8 cellular contexts compared by ENCODE assay signal in genomic region chr11:46537851-46538295, GRCh38. TPM values are rescaled to one million over a fixed set of nuclear protein-coding genes. Genes with fewer than 3 reads are reported as not detected.
DNase-seq lines count a peak whose midpoint lies in the region; ATAC-seq, FAIRE-seq and TF ChIP-seq lines count a peak whose summit lies in the region.

No MANE protein-coding gene starts in this region.

- no peak overlapping the region for H3K4me3 Mint-ChIP-seq in activated T-cell treated with anti-CD3 and anti-CD28 coated beads, Interleukin-2, amount 50 U/mL, for 72 hours
- H3K4me3 Mint-ChIP-seq in neural crest cell, result no peak overlapping the region

- H3K27me3 Mint-ChIP-seq in activated T-cell treated with anti-CD3 and anti-CD28 coated beads, Interleukin-2, amount 50 U/mL, for 72 hours (ENCODE audit: low read depth), result no peaks in the 10 kb centered on the region
- no peaks in the 10 kb centered on the region for H3K27me3 Mint-ChIP-seq in neural crest cell (ENCODE audit: low read depth)

- TF ChIP-seq CTCF in Loucy (conservative IDR thresholded peaks at IDR 0.05; ENCODE audit: low read length), result peak; percentile 95
- TF ChIP-seq CTCF in fibroblast of pulmonary artery (IDR thresholded peaks at IDR 0.05; ENCODE audit: low read length, missing control alignments), result no peak
- TF ChIP-seq CTCF in neural crest cell (conservative IDR thresholded peaks at IDR 0.05), result peak; percentile 93
- peak; percentile 68 to 86 for TF ChIP-seq CTCF in tibial artery (IDR thresholded peaks at IDR 0.05)

- peaks cover 46% of the 10 kb centered on the region for H3K79me2 ChIP-seq in Loucy (ENCODE audit: insufficient read depth, low read length)

- H3F3A ChIP-seq in Loucy (ENCODE audit: low read depth), result no peaks in the 10 kb centered on the region

- no peak overlapping the region for H3K27ac ChIP-seq in tibial artery

- H3K36me3 ChIP-seq in Loucy (ENCODE audit: insufficient read depth, low read length) (peaks cover 29% of the 10 kb centered on the region; the same call in 1 of the 2 replicates), tibial artery (peaks cover 18 to 38% (median 24%) of the 10 kb centered on the region in 3 donors)

- no peak overlapping the region for H3K9ac ChIP-seq in Loucy (ENCODE audit: low read depth, low read length, poor library complexity, severe bottlenecking)

- no peaks in the 10 kb centered on the region for H3K9me3 Mint-ChIP-seq in activated T-cell treated with anti-CD3 and anti-CD28 coated beads, Interleukin-2, amount 50 U/mL, for 72 hours
- H3K9me3 Mint-ChIP-seq in neural crest cell, result no peaks in the 10 kb centered on the region

- H3K27me3 ChIP-seq in Loucy (ENCODE audit: insufficient read depth, low read length, poor library complexity, severe bottlenecking) (no peaks in the 10 kb centered on the region), tibial artery (no peaks in the 10 kb centered on the region)

- ATAC-seq in activated T-cell treated with anti-CD3 and anti-CD28 coated beads, Interleukin-2, amount 50 U/mL, for 72 hours (replicated peaks in 1 of 2), result peak; percentile 82 to 88

- H3K4me3 ChIP-seq in Loucy (ENCODE audit: low read length, poor library complexity, severe bottlenecking) (no peak overlapping the region), fibroblast of pulmonary artery (replicated peaks; ENCODE audit: low read depth, low read length) (no peak overlapping the region), tibial artery (no peak overlapping the region)

- intact Hi-C loops in tibial artery (cut with DNase I; ENCODE audit: low total_unique reads), result loop anchor here (10.0 kb wide), 1 partner anchor 143 kb away; the partner anchor contains the start of gene CHRM4

- H2AFZ ChIP-seq in Loucy (ENCODE audit: low read length), result no peak overlapping the region

- no peaks in the 10 kb centered on the region for H3K9me2 ChIP-seq in Loucy (replicated peaks; ENCODE audit: low read depth, low read length)

- H3K4me1 ChIP-seq in Loucy (ENCODE audit: insufficient read depth, low read length, poor library complexity, severe bottlenecking), result no peaks in the 10 kb centered on the region
- peaks cover 0 to 14% (median 5%) of the 10 kb centered on the region in 4 donors for H3K4me1 ChIP-seq in tibial artery

- H3K4me2 ChIP-seq in Loucy (ENCODE audit: low read depth, low read length, poor library complexity, severe bottlenecking), result no peak overlapping the region

- no peak for TF ChIP-seq POLR2A in GM12891 (IDR thresholded peaks at IDR 0.05; ENCODE audit: low read depth, low read length)

- peak; percentile 60 for DNase-seq in GM12891 (ENCODE audit: insufficient read length, low spot score)
- peak; percentile 75 for DNase-seq in RKO (ENCODE audit: low spot score)
- DNase-seq in activated T-cell treated with anti-CD3 and anti-CD28 coated beads, Interleukin-2, amount 50 U/mL, for 72 hours, result peak; percentile 56 to 64
- peak; percentile 85 for DNase-seq in fibroblast of pulmonary artery (ENCODE audit: low read depth)
- peak; percentile 63 for DNase-seq in neural crest cell (ENCODE audit: low read depth, low spot score)
- DNase-seq in tibial artery, result no peak
- DNase-seq in GOT3 (lab: John Stamatoyannopoulos, UW), result no peak

- peaks cover 23% of the 10 kb centered on the region for H4K20me1 ChIP-seq in Loucy (ENCODE audit: insufficient read depth, low read length, poor library complexity, severe bottlenecking)

- H3K4me1 Mint-ChIP-seq in activated T-cell treated with anti-CD3 and anti-CD28 coated beads, Interleukin-2, amount 50 U/mL, for 72 hours (ENCODE audit: low read depth), result peaks cover 13% of the 10 kb centered on the region
- peaks cover 15% of the 10 kb centered on the region for H3K4me1 Mint-ChIP-seq in neural crest cell

- FAIRE-seq in GM12891 (lab: Jason Lieb, UNC), result peak; percentile 90

- peaks cover 2% of the 10 kb centered on the region in 2 donors for H3K36me3 Mint-ChIP-seq in activated T-cell treated with anti-CD3 and anti-CD28 coated beads, Interleukin-2, amount 50 U/mL, for 72 hours (ENCODE audit: insufficient read depth in 2 of 2)
- peaks cover 3% of the 10 kb centered on the region for H3K36me3 Mint-ChIP-seq in neural crest cell (ENCODE audit: low read depth)

- no peak overlapping the region for H3K27ac Mint-ChIP-seq in activated T-cell treated with anti-CD3 and anti-CD28 coated beads, Interleukin-2, amount 50 U/mL, for 72 hours
- peak overlapping the region; percentile 92 for H3K27ac Mint-ChIP-seq in neural crest cell (ENCODE audit: unreplicated experiment)

- H3K9me3 ChIP-seq in Loucy (ENCODE audit: insufficient read depth, low read depth, low read length) (no peaks in the 10 kb centered on the region), tibial artery (no peaks in the 10 kb centered on the region)

TF ChIP-seq in GM12891, 5 proteins besides CTCF, POLR2A, EP300 and RAD21:
- TF ChIP-seq TAF1 (IDR thresholded peaks at IDR 0.05; ENCODE audit: low read depth, low read length) (no peak), SPI1 (IDR thresholded peaks at IDR 0.05; ENCODE audit: low read depth, low read length) (no peak)

RNA-seq across cellular contexts. Expression of gene AMBRA1, which starts 56.0 kb away (rescaled TPM):
- polyA plus RNA-seq in GM12891 (2012; ENCODE audit: low read depth, missing spikeins), result 11.7 TPM
- 10 to 100 TPM; 32.2 to 35.2 TPM for total RNA-seq in activated T-cell treated with anti-CD3 and anti-CD28 coated beads, Interleukin-2, amount 50 U/mL, for 72 hours
- 42.6 and 45.8 TPM in 2 replicates for total RNA-seq in neural crest cell

Comparison
In these comparisons a context has a peak if more than half of its experiments do, and no peak if none do; other contexts are left out.
1. DNase-seq: peak in GM12891 (single experiment), RKO (single experiment), activated T-cell treated with anti-CD3 and anti-CD28 coated beads, Interleukin-2, amount 50 U/mL, for 72 hours (2 of 2), fibroblast of pulmonary artery (single experiment) and neural crest cell (single experiment); none in tibial artery (0 of 2) and GOT3 (single experiment).